1 cellular context compared by ENCODE assay signal in the genomic region with DNA sequence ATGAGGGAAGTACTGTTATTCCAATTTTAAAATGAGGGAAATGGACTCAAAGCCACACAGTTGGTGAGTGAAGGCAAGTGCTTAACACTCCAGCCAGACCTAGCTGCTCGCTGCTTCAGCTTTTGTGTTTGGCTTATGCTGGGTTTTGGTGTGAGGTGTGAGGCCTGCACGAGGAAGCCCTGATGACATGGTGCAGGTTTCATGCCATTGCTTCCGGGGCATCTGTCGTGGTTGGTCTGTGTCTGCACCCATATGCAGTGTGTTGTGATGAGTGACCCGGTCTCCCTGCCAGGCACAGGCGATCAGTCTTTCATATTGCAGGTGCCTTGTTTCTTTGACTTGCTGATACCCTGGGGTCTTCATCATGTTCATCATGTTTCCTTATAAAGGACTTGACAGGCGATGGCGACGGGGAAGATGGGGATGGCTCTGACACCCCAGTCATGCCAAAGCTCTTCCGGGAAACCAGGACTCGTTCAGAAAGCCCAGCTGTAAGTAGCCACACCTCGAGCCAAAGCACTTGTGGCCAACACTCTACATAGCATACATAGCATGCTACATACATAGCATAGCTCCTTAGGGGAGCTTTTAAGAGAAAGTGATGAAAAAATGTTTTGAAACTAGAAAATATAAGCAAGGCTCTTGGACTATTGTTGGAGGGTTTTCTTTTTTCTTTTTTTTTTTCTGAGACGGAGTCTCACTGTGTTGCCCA.
TF ChIP-seq lines count a peak whose summit lies in the region.

No MANE protein-coding gene starts in this region.

TF ChIP-seq in HepG2, 621 proteins besides CTCF, POLR2A, EP300 and RAD21:
- TF ChIP-seq, protein P1, sequence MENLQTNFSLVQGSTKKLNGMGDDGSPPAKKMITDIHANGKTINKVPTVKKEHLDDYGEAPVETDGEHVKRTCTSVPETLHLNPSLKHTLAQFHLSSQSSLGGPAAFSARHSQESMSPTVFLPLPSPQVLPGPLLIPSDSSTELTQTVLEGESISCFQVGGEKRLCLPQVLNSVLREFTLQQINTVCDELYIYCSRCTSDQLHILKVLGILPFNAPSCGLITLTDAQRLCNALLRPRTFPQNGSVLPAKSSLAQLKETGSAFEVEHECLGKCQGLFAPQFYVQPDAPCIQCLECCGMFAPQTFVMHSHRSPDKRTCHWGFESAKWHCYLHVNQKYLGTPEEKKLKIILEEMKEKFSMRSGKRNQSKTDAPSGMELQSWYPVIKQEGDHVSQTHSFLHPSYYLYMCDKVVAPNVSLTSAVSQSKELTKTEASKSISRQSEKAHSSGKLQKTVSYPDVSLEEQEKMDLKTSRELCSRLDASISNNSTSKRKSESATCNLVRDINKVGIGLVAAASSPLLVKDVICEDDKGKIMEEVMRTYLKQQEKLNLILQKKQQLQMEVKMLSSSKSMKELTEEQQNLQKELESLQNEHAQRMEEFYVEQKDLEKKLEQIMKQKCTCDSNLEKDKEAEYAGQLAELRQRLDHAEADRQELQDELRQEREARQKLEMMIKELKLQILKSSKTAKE (CRISPR knock-in tag; IDR thresholded peaks at IDR 0.05; ENCODE audit: borderline replicate concordance): 0 out of 2 replicates have a peak, but pooled peaks have one; percentile 13
- no peak for TF ChIP-seq NFYB (CRISPR knock-in tag; IDR thresholded peaks at IDR 0.05)
